In the genomic region with DNA sequence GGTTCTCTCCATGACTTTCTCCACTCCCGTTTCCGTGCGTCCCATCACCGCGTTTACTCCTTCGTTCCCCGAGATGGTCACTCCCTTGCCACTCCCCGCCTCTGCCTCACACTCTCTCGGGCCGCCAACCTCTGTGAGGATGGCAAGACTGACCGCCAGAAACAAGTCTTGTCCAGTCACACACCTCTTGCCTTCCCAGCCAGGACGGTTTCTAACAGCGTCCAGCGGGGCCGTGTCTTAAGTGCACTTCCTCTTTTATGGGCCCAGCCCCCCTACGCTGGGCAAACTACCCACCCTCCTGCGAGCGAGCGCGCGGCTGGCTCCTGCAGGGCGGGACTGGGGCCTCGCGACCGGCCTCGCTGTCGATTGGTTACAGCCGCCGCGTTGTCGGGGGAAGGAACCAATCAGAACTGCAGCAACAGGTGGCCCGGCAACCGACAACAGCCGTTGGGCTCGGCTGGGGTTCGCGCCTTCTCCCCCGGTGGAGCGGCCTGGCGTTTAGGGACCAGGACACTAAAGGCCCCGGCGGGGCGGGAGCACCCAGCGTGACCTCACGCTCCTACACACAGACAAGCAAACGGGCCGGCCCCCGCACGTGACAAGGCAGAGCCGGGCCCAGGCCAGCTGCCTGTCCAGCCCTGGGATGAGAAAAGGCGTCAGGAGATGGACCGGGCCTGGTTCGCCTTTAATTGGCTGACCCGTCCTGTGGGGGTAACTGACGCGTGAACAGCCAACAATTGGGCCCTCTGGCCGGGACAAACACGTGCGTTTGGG, we compare ENCODE assay signal across 8 cellular contexts. TPM values are rescaled to one million over a fixed set of nuclear protein-coding genes. Genes with fewer than 3 reads are reported as not detected.
DNase-seq lines count a peak whose midpoint lies in the region; ATAC-seq, FAIRE-seq and TF ChIP-seq lines count a peak whose summit lies in the region.

No MANE protein-coding gene starts in this region.

- DNase-seq in NCI-H1930 (lab: John Stamatoyannopoulos, UW): peak; percentile 93 to 94
- DNase-seq in T-helper 22 cell (ENCODE audit: low read depth): peak; percentile 90
- peak; percentile 80 for DNase-seq in astrocyte (ENCODE audit: low read depth)
- peak; percentile 47 to 96 (median 89) for DNase-seq in hypothalamus (lab: John Stamatoyannopoulos, UW)
- DNase-seq in retina: peak; percentile 97
- DNase-seq in cortex of kidney (lab: John Stamatoyannopoulos, UW): no peak

- H3K4me1 ChIP-seq in astrocyte (ENCODE audit: insufficient read depth, low read length): peaks cover 12% of the 10 kb centered on the region

- H3K4me2 ChIP-seq in astrocyte (ENCODE audit: low read length): peak overlapping the region; percentile 97

- H3K79me2 ChIP-seq in astrocyte (ENCODE audit: insufficient read depth, low read length): no peaks in the 10 kb centered on the region

- no peaks in the 10 kb centered on the region for H3K9me3 Mint-ChIP-seq in astrocyte (ENCODE audit: unreplicated experiment)

- peak overlapping the region; percentile 78 for H3K4me3 ChIP-seq in astrocyte (ENCODE audit: insufficient read depth, low read depth, low read length)

- H2AFZ ChIP-seq in astrocyte (ENCODE audit: low read depth, low read length): peak overlapping the region; percentile 98

- peak overlapping the region; percentile 35 for H3K27ac Mint-ChIP-seq in astrocyte (ENCODE audit: unreplicated experiment)

- FAIRE-seq in astrocyte (lab: Jason Lieb, UNC): no peak

- H3K9ac ChIP-seq in astrocyte (ENCODE audit: low read length): peak overlapping the region; percentile 83

- peak overlapping the region; percentile 57 for H3K27ac ChIP-seq in astrocyte (ENCODE audit: low read depth, low read length)

- peaks cover 25% of the 10 kb centered on the region for H3K4me1 Mint-ChIP-seq in astrocyte (ENCODE audit: low read depth, unreplicated experiment)

- H4K20me1 ChIP-seq in astrocyte (ENCODE audit: insufficient read depth, low read length): peaks cover 4% of the 10 kb centered on the region

- peak overlapping the region; percentile 89 for H3K4me3 Mint-ChIP-seq in astrocyte (ENCODE audit: unreplicated experiment)

- peaks cover 12% of the 10 kb centered on the region for H3K36me3 Mint-ChIP-seq in astrocyte (ENCODE audit: low read depth, unreplicated experiment)

- H3K9me3 ChIP-seq in astrocyte (ENCODE audit: insufficient read depth, low read depth, low read length): no peaks in the 10 kb centered on the region

- no peak for TF ChIP-seq CTCF in astrocyte (IDR thresholded peaks at IDR 0.05; ENCODE audit: insufficient read depth, low read depth, low read length)

- H3K36me3 ChIP-seq in astrocyte (ENCODE audit: insufficient read depth, low read length): no peaks in the 10 kb centered on the region

- ATAC-seq in GM18508 (IDR thresholded peaks at IDR 0.05; ENCODE audit: insufficient read depth, unreplicated experiment) (peak; percentile 39), HG02970 (IDR thresholded peaks at IDR 0.05; ENCODE audit: low FRiP score, unreplicated experiment) (peak; percentile 57)

- H3K27me3 ChIP-seq in astrocyte (ENCODE audit: insufficient read depth, low read length): no peaks in the 10 kb centered on the region

- no peaks in the 10 kb centered on the region for H3K27me3 Mint-ChIP-seq in astrocyte (ENCODE audit: low read depth, unreplicated experiment)

RNA-seq across cellular contexts. Expression of a gene that starts 0.5 kb away (rescaled TPM):
- total RNA-seq in astrocyte: 57.9 and 83.0 TPM in 2 replicates

RNA-seq across cellular contexts. Expression of a gene that starts 25.7 kb away (rescaled TPM):
- 0.65 and 2.0 TPM in 2 replicates for total RNA-seq in astrocyte

RNA-seq across cellular contexts. Expression of a gene that starts 32.4 kb away (rescaled TPM):
- 1.2 and 1.3 TPM in 2 replicates for total RNA-seq in astrocyte
